19 cellular contexts compared by ENCODE assay signal in the genomic region with DNA sequence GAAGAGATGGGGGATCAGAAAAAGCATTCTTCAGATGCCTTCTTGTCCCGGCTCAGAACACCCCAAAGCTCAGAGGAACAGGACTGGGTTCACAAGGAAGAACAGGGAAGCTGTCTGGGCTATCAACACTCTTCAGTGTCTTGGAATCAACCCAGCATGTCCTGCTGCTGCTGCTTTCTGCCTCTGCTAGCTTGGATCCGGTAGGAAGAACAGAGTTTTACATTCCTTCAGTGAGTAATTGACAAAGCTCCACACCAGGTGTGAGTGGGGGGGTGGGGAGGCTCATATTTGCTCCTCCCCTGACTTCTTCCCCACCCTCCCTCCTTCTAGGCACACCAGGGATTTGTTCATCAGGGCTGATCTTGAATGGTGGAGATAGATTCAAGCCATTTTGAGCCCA. TPM values are rescaled to one million over a fixed set of nuclear protein-coding genes. Genes with fewer than 3 reads are reported as not detected.
DNase-seq lines count a peak whose midpoint lies in the region; ATAC-seq and TF ChIP-seq lines count a peak whose summit lies in the region.
"Had no signal": no experiment of that assay in that cellular context is flagged by ENCODE, and none has a peak within 500 bp of the region (broad histone marks: within the 10 kb centered on the region; RNA-seq: fewer than 3 reads in every experiment).

No MANE protein-coding gene starts in this region.

- H3K27me3 Mint-ChIP-seq in neural progenitor cell (ENCODE audit: insufficient read depth, low read depth): peaks cover 14% of the 10 kb centered on the region

- H3K9me3 ChIP-seq in SJCRH30 (replicated peaks) (no peaks in the 10 kb centered on the region), neural progenitor cell (ENCODE audit: low read depth) (no peaks in the 10 kb centered on the region)
- H3K9me3 ChIP-seq: heart right ventricle, ovary had no signal

- TF ChIP-seq CTCF in neural progenitor cell (IDR thresholded peaks at IDR 0.05): no peak

- H3K27ac Mint-ChIP-seq in neural progenitor cell: no peak overlapping the region
- H3K27ac Mint-ChIP-seq: effector memory CD8-positive, alpha-beta T cell had no signal

- peak; percentile 77 for DNase-seq in H7
- DNase-seq in SJCRH30: peak; percentile 51 to 62
- DNase-seq in iPS-NIHi11 (ENCODE audit: low spot score): peak; percentile 62
- no peak for DNase-seq in neural progenitor cell (ENCODE audit: low spot score)
- no peak for DNase-seq in D341Med (ENCODE audit: low spot score)
- DNase-seq: activated gamma-delta T cell; effector memory CD8-positive, alpha-beta T cell; heart right ventricle; NCI-H1930; NCI-H446; ovary; RPMI8226; stimulated activated CD4-positive, alpha-beta T cell treated with anti-CD3 and anti-CD28 coated beads, Interleukin-4, amount 100 ng/mL, for 24 hours; T-helper 1 cell had no signal

- peak overlapping the region; percentile 39 for H3K4me2 ChIP-seq in neural progenitor cell

- H3K79me2 ChIP-seq in neural progenitor cell (ENCODE audit: low read depth): no peaks in the 10 kb centered on the region

- no peak for ATAC-seq in HG03571 (IDR thresholded peaks at IDR 0.05; ENCODE audit: unreplicated experiment)
- no peak for ATAC-seq in HG02571 (IDR thresholded peaks at IDR 0.05; ENCODE audit: unreplicated experiment)
- ATAC-seq in HG03442 (IDR thresholded peaks at IDR 0.05; ENCODE audit: unreplicated experiment): no peak
- ATAC-seq: effector memory CD8-positive, alpha-beta T cell had no signal

- peak overlapping the region; percentile 33 for H2AFZ ChIP-seq in neural progenitor cell (replicated peaks)

- no peak overlapping the region for H3K4me3 Mint-ChIP-seq in neural progenitor cell
- H3K4me3 Mint-ChIP-seq: central memory CD8-positive, alpha-beta T cell; effector memory CD8-positive, alpha-beta T cell had no signal

- H3K4me1 Mint-ChIP-seq in neural progenitor cell: peaks cover 35% of the 10 kb centered on the region
- H3K4me1 Mint-ChIP-seq: central memory CD8-positive, alpha-beta T cell had no signal

- no peaks in the 10 kb centered on the region for H3F3A ChIP-seq in neural progenitor cell (ENCODE audit: low read depth)

- no peaks in the 10 kb centered on the region for H3K27me3 ChIP-seq in H7 (ENCODE audit: control insufficient read depth, insufficient read depth, low read length)
- H3K27me3 ChIP-seq in SJCRH30: no peaks in the 10 kb centered on the region
- H3K27me3 ChIP-seq in neural progenitor cell: peaks cover 36% of the 10 kb centered on the region
- H3K27me3 ChIP-seq: ovary had no signal

- no peak overlapping the region for H3K9ac ChIP-seq in neural progenitor cell

- H3K4me1 ChIP-seq in SJCRH30: peaks cover 36% of the 10 kb centered on the region
- peaks cover 9% of the 10 kb centered on the region for H3K4me1 ChIP-seq in neural progenitor cell

- no peaks in the 10 kb centered on the region for H4K20me1 ChIP-seq in neural progenitor cell (ENCODE audit: low read depth)

- no peaks in the 10 kb centered on the region for H3K36me3 Mint-ChIP-seq in neural progenitor cell

- H3K36me3 ChIP-seq in H7 (replicated peaks; ENCODE audit: control insufficient read depth, insufficient read depth, low read length) (no peaks in the 10 kb centered on the region), SJCRH30 (no peaks in the 10 kb centered on the region), neural progenitor cell (no peaks in the 10 kb centered on the region)
- H3K36me3 ChIP-seq: heart right ventricle, ovary had no signal

- no peaks in the 10 kb centered on the region for H3K9me3 Mint-ChIP-seq in neural progenitor cell
- H3K9me3 Mint-ChIP-seq: central memory CD8-positive, alpha-beta T cell had no signal

- H3K4me3 ChIP-seq in H7 (ENCODE audit: insufficient read depth, low read depth, low read length): no peak overlapping the region
- H3K4me3 ChIP-seq in SJCRH30: no peak overlapping the region
- H3K4me3 ChIP-seq in neural progenitor cell: no peak overlapping the region
- H3K4me3 ChIP-seq: heart right ventricle, ovary, skin epidermis had no signal

- H3K27ac ChIP-seq in SJCRH30 (peak overlapping the region; percentile 10; the same call in 1 of the 2 replicates), neural progenitor cell (no peak overlapping the region)
- H3K27ac ChIP-seq: heart right ventricle, ovary, skin epidermis had no signal

RNA-seq across cellular contexts. Expression of gene ETV5, which starts 13.1 kb away (rescaled TPM):
- total RNA-seq in H7 (2014; rRNA removed; shearing (Covaris generic)): 51.1 and 60.9 TPM in 2 replicates
- total RNA-seq in SJCRH30 (2014; rRNA removed; shearing (Covaris generic)): 62.8 and 64.7 TPM in 2 replicates
- 12.5 and 16.3 TPM in 2 replicates for total RNA-seq in neural progenitor cell (ENCODE audit: low replicate concordance)

Comparison
In these comparisons a context has a peak if more than half of its experiments do, and no peak if none do; other contexts are left out.
1. DNase-seq: peak in H7 (single experiment), SJCRH30 (2 of 2) and iPS-NIHi11 (single experiment); none in neural progenitor cell (single experiment) and D341Med (single experiment).